In genomic region chr12:95217377-95218163, GRCh38 we compare ENCODE assay signal across 1 cellular context.
A peak's percentile ranks its signal among the peaks of the same experiment; 100 is the strongest.
TF ChIP-seq lines count a peak whose summit lies in the region.

Gene FGD6, minus strand, starts transcription at chr12:95217467. Its CDS starts 227 bp downstream, at chr12:95217240.
Gene VEZT, plus strand, starts transcription at chr12:95217807. Its CDS starts 44 bp downstream, at chr12:95217851.

TF ChIP-seq in HepG2, 621 proteins besides CTCF, POLR2A, EP300 and RAD21 (continued from another document and continues in another):
- no peak for TF ChIP-seq ZNF503 (CRISPR knock-in tag; IDR thresholded peaks at IDR 0.05)
- no peak for TF ChIP-seq BRCA1 (CRISPR knock-in tag; IDR thresholded peaks at IDR 0.05)
- TF ChIP-seq U2AF1 (optimal IDR thresholded peaks at IDR 0.05; ENCODE audit: low read depth, low read length): peak; percentile 70
- TF ChIP-seq YEATS4 (CRISPR knock-in tag; IDR thresholded peaks at IDR 0.05; ENCODE audit: borderline replicate concordance): peak; percentile 83
- TF ChIP-seq SIX1 (CRISPR knock-in tag; IDR thresholded peaks at IDR 0.05; ENCODE audit: borderline replicate concordance): no peak; the same call in 1 of the 2 replicates
- TF ChIP-seq ARID4A (CRISPR knock-in tag; IDR thresholded peaks at IDR 0.05; ENCODE audit: borderline replicate concordance): peak; percentile 81
- no peak for TF ChIP-seq NFKBIZ (CRISPR knock-in tag; IDR thresholded peaks at IDR 0.05)
- TF ChIP-seq DNMT3B (CRISPR knock-in tag; conservative IDR thresholded peaks at IDR 0.05): no peak
- no peak for TF ChIP-seq LRRFIP1 (CRISPR knock-in tag; conservative IDR thresholded peaks at IDR 0.05)
- no peak; the same call in 1 of the 2 replicates for TF ChIP-seq MIER3 (CRISPR knock-in tag; IDR thresholded peaks at IDR 0.05; ENCODE audit: borderline replicate concordance)
- TF ChIP-seq DNMT1 (CRISPR knock-in tag; IDR thresholded peaks at IDR 0.05): no peak
- TF ChIP-seq NCOR1 (IDR thresholded peaks at IDR 0.05; ENCODE audit: borderline replicate concordance, low read length): no peak
- peak; percentile 23; the same call in 1 of the 2 replicates for TF ChIP-seq SRY (CRISPR knock-in tag; IDR thresholded peaks at IDR 0.05)
- peak; percentile 25; the same call in 1 of the 2 replicates for TF ChIP-seq FOXA3 (CRISPR knock-in tag; IDR thresholded peaks at IDR 0.05)
- no peak for TF ChIP-seq ZNF883 (CRISPR knock-in tag; IDR thresholded peaks at IDR 0.05; ENCODE audit: not compliant biosample characterization)
- TF ChIP-seq ZNF33A (CRISPR knock-in tag; IDR thresholded peaks at IDR 0.05; ENCODE audit: borderline replicate concordance): 0 out of 2 replicates have a peak, but pooled peaks have one; percentile 54
- TF ChIP-seq ZNF230 (CRISPR knock-in tag; IDR thresholded peaks at IDR 0.05): peak; percentile 88; the same call in 1 of the 2 replicates
- TF ChIP-seq AGO1 (IDR thresholded peaks at IDR 0.05; ENCODE audit: low read depth, low read length, poor library complexity, severe bottlenecking): no peak
- no peak for TF ChIP-seq TBX3 (IDR thresholded peaks at IDR 0.05; ENCODE audit: borderline replicate concordance)
- peak; percentile 70; the same call in 1 of the 2 replicates for TF ChIP-seq DMAP1 (CRISPR knock-in tag; IDR thresholded peaks at IDR 0.05)
- no peak for TF ChIP-seq ZNF569 (CRISPR knock-in tag; IDR thresholded peaks at IDR 0.05; ENCODE audit: borderline replicate concordance)
- TF ChIP-seq CBX2 (IDR thresholded peaks at IDR 0.05; ENCODE audit: low read depth, low read length): no peak
- no peak for TF ChIP-seq CBX2 (CRISPR knock-in tag; IDR thresholded peaks at IDR 0.05; ENCODE audit: low read depth)
- TF ChIP-seq ZNF30 (CRISPR knock-in tag; IDR thresholded peaks at IDR 0.05): no peak
- no peak for TF ChIP-seq HHEX (CRISPR knock-in tag; IDR thresholded peaks at IDR 0.05)
- no peak for TF ChIP-seq SNAPC2 (CRISPR knock-in tag; IDR thresholded peaks at IDR 0.05)
- TF ChIP-seq TBL1XR1 (IDR thresholded peaks at IDR 0.05; ENCODE audit: borderline replicate concordance, low read length, partially characterized antibody): peak; percentile 33
- TF ChIP-seq HBP1 (CRISPR knock-in tag; IDR thresholded peaks at IDR 0.05; ENCODE audit: low read depth): peak; percentile 74; the same call in 1 of the 2 replicates
- peak; percentile 76 for TF ChIP-seq IKZF5 (CRISPR knock-in tag; IDR thresholded peaks at IDR 0.05)
- TF ChIP-seq ZBTB44 (CRISPR knock-in tag; IDR thresholded peaks at IDR 0.05): no peak
- TF ChIP-seq BCL3 (CRISPR knock-in tag; IDR thresholded peaks at IDR 0.05): peak; percentile 85; the same call in 1 of the 2 replicates
- no peak for TF ChIP-seq ZNF747 (CRISPR knock-in tag; IDR thresholded peaks at IDR 0.05; ENCODE audit: borderline replicate concordance)
- peak; percentile 80; the same call in 1 of the 2 replicates for TF ChIP-seq ZSCAN20 (CRISPR knock-in tag; IDR thresholded peaks at IDR 0.05; ENCODE audit: borderline replicate concordance)
- no peak for TF ChIP-seq ZNF367 (CRISPR knock-in tag; IDR thresholded peaks at IDR 0.05; ENCODE audit: borderline replicate concordance)
- TF ChIP-seq AHR (CRISPR knock-in tag; IDR thresholded peaks at IDR 0.05): no peak
- TF ChIP-seq E2F5 (CRISPR knock-in tag; conservative IDR thresholded peaks at IDR 0.05): no peak
- TF ChIP-seq GABPB1 (CRISPR knock-in tag; IDR thresholded peaks at IDR 0.05): peak; percentile 84
- no peak for TF ChIP-seq MIER2 (CRISPR knock-in tag; IDR thresholded peaks at IDR 0.05)
- peak; percentile 70; the same call in 1 of the 2 replicates for TF ChIP-seq TGIF2 (CRISPR knock-in tag; IDR thresholded peaks at IDR 0.05)
- 0 out of 2 replicates have a peak, but pooled peaks have one; percentile 49 for TF ChIP-seq ZNF549 (CRISPR knock-in tag; IDR thresholded peaks at IDR 0.05)
- peak; percentile 89 for TF ChIP-seq HDAC1 (CRISPR knock-in tag; IDR thresholded peaks at IDR 0.05)
- TF ChIP-seq ZNF792 (CRISPR knock-in tag; IDR thresholded peaks at IDR 0.05): peak; percentile 68; the same call in 1 of the 2 replicates
- no peak for TF ChIP-seq ZNF720 (CRISPR knock-in tag; IDR thresholded peaks at IDR 0.05)
- no peak for TF ChIP-seq MBD4 (IDR thresholded peaks at IDR 0.05; ENCODE audit: borderline replicate concordance, low read length)
- TF ChIP-seq ZFP41 (CRISPR knock-in tag; IDR thresholded peaks at IDR 0.05; ENCODE audit: borderline replicate concordance): no peak
- TF ChIP-seq ELF3 (CRISPR knock-in tag; IDR thresholded peaks at IDR 0.05): peak; percentile 49; the same call in 1 of the 2 replicates
- no peak for TF ChIP-seq ZBTB33 (CRISPR knock-in tag; IDR thresholded peaks at IDR 0.05)
- no peak for TF ChIP-seq ZNF557 (CRISPR knock-in tag; IDR thresholded peaks at IDR 0.05)
- peak; percentile 57; the same call in 1 of the 2 replicates for TF ChIP-seq ZNF264 (CRISPR knock-in tag; IDR thresholded peaks at IDR 0.05)
- TF ChIP-seq NPAS2 (CRISPR knock-in tag; IDR thresholded peaks at IDR 0.05; ENCODE audit: borderline replicate concordance): no peak
- peak; percentile 97 for TF ChIP-seq ATF1 (CRISPR knock-in tag; IDR thresholded peaks at IDR 0.05)
- peak; percentile 67; the same call in 1 of the 2 replicates for TF ChIP-seq SIN3A (IDR thresholded peaks at IDR 0.05; ENCODE audit: borderline replicate concordance, low read depth, low read length)
- peak; percentile 42 for TF ChIP-seq HNRNPK (IDR thresholded peaks at IDR 0.05; ENCODE audit: low read depth, low read length, poor library complexity, severe bottlenecking)
